ENCODE assay signal across 8 cellular contexts in genomic region chr3:28348637-28349396, GRCh38. TPM values are rescaled to one million over a fixed set of nuclear protein-coding genes. Genes with fewer than 3 reads are reported as not detected.
DNase-seq lines count a peak whose midpoint lies in the region; ATAC-seq and TF ChIP-seq lines count a peak whose summit lies in the region.

A gene with protein sequence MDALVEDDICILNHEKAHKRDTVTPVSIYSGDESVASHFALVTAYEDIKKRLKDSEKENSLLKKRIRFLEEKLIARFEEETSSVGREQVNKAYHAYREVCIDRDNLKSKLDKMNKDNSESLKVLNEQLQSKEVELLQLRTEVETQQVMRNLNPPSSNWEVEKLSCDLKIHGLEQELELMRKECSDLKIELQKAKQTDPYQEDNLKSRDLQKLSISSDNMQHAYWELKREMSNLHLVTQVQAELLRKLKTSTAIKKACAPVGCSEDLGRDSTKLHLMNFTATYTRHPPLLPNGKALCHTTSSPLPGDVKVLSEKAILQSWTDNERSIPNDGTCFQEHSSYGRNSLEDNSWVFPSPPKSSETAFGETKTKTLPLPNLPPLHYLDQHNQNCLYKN (minus strand): TSS chr3:28348824. CDS start chr3:28340617, 8,207 bp downstream.
Gene ZCWPW2, plus strand, starts transcription at chr3:28348721. Its CDS starts 64,348 bp downstream, at chr3:28413069.

- peak within 1 kb of the TSS; percentile 92 for H2AFZ ChIP-seq in mammary epithelial cell (ENCODE audit: low read depth, low read length)
- peak within 1 kb of the TSS; percentile 79 for H2AFZ ChIP-seq in smooth muscle cell (ENCODE audit: low read depth)

- H3F3A ChIP-seq in smooth muscle cell (ENCODE audit: low read depth) = no peaks in the 10 kb centered on the region

- H3K36me3 ChIP-seq in mammary epithelial cell (ENCODE audit: insufficient read depth, low read length) (no peaks in the 10 kb centered on the region), smooth muscle cell (ENCODE audit: low read depth) (peaks cover 6% of the 10 kb centered on the region)

- in situ Hi-C loops in mammary epithelial cell (cut with MboI; ENCODE audit: low sequenced_read_pairs in 2 of 2) = no loop called here

- H3K79me2 ChIP-seq in mammary epithelial cell (ENCODE audit: insufficient read depth, low read length) (peaks cover 66% of the 10 kb centered on the region), smooth muscle cell (ENCODE audit: low read depth) (peaks cover 57% of the 10 kb centered on the region)

- CTCF ChIA-PET in AG04449 (lab: Yijun Ruan, JAX) (interaction anchor here (1.2 to 1.5 kb wide), 4 partner anchors 10 to 28 kb away, joined by 3 to 7 read pairs (median 4); no protein-coding TSS in a partner anchor), mammary epithelial cell (lab: Charles Lee; ENCODE audit: low non-redundant PET) (no interaction called here)

- H3K27ac ChIP-seq in VCaP (peak within 1 kb of the TSS; percentile 97), mammary epithelial cell (ENCODE audit: insufficient read depth, low read depth, low read length) (peak within 1 kb of the TSS; percentile 99), smooth muscle cell (ENCODE audit: low read depth) (peak within 1 kb of the TSS; percentile 100)

- H3K9ac ChIP-seq in mammary epithelial cell (ENCODE audit: insufficient read depth, low read length) (peak within 1 kb of the TSS; percentile 100), smooth muscle cell (ENCODE audit: low read depth) (peak within 1 kb of the TSS; percentile 99)

- H3K4me2 ChIP-seq in mammary epithelial cell (ENCODE audit: insufficient read depth, low read depth, low read length) (peak within 1 kb of the TSS; percentile 79), smooth muscle cell (peak within 1 kb of the TSS; percentile 86)

- intact Hi-C loops in mammary epithelial cell (cut with micrococcal nuclease) = loop anchor here (5.0 kb wide), 1 partner anchor 297 kb away; no protein-coding TSS in a partner anchor

- no peaks in the 10 kb centered on the region for H4K20me1 ChIP-seq in mammary epithelial cell (ENCODE audit: insufficient read depth, low read length)
- peaks cover 8% of the 10 kb centered on the region for H4K20me1 ChIP-seq in smooth muscle cell (ENCODE audit: low read depth)

- peaks cover 3% of the 10 kb centered on the region for H3K4me1 ChIP-seq in mammary epithelial cell (ENCODE audit: insufficient read depth, low read length)
- H3K4me1 ChIP-seq in smooth muscle cell (ENCODE audit: low read depth) = peaks cover 10% of the 10 kb centered on the region

- dilution Hi-C loops in mammary epithelial cell (cut with HindIII; ENCODE audit: low sequenced_read_pairs) = no loop called here

- TF ChIP-seq CTCF in AG04449 (IDR thresholded peaks at IDR 0.05; ENCODE audit: insufficient read depth, low read length, missing control alignments) (peak; percentile 20), VCaP (conservative IDR thresholded peaks at IDR 0.05) (no peak; the same call in 1 of the 2 replicates), mammary epithelial cell (conservative IDR thresholded peaks at IDR 0.05 in 1 of 2, IDR thresholded peaks at IDR 0.05 in 1 of 2; ENCODE audit: extremely low read depth in 1 of 2, insufficient read depth in 1 of 2, low read depth in 1 of 2, low read length in 2 of 2) (peak in 1 of 2 donors; percentile 31), smooth muscle cell (IDR thresholded peaks at IDR 0.05; ENCODE audit: borderline replicate concordance, insufficient read depth, poor library complexity, severe bottlenecking) (no peak)

- peak; percentile 91 for ATAC-seq in GM18868 (IDR thresholded peaks at IDR 0.05; ENCODE audit: unreplicated experiment)
- ATAC-seq in HG03108 (IDR thresholded peaks at IDR 0.05; ENCODE audit: unreplicated experiment) = peak; percentile 90

- peak within 1 kb of the TSS; percentile 92 for H3K4me3 ChIP-seq in AG04449 (ENCODE audit: low read depth, low read length)
- peak within 1 kb of the TSS; percentile 69 to 91 (median 72) for H3K4me3 ChIP-seq in mammary epithelial cell (replicated peaks in 1 of 3; ENCODE audit: insufficient read depth in 1 of 3, low read depth in 2 of 3, low read length in 3 of 3)
- peak within 1 kb of the TSS; percentile 86 for H3K4me3 ChIP-seq in smooth muscle cell

- H3K27me3 ChIP-seq in mammary epithelial cell (ENCODE audit: insufficient read depth, low read length) = no peaks in the 10 kb centered on the region
- no peaks in the 10 kb centered on the region for H3K27me3 ChIP-seq in smooth muscle cell (ENCODE audit: low read depth)

- 0% methylated on average over 11 of the region's 79 CpGs for WGBS in mammary epithelial cell (ENCODE audit: low coverage, missing lambda C conversion rate)
- under 1% methylated on average over 59 of the region's 79 CpGs for WGBS in smooth muscle cell (ENCODE audit: low lambda C conversion rate)

- BruUV-seq in mammary epithelial cell (replicated peaks; lab: Mats Ljungman, UMichigan) = no TSS peak

- POLR2A ChIA-PET in AG04449 (lab: Yijun Ruan, JAX) = interaction anchor here (0.6 to 1.2 kb wide), 4 partner anchors 9 to 1022 kb away, joined by 3 read pairs; no protein-coding TSS in a partner anchor

- H3K9me3 ChIP-seq in mammary epithelial cell (replicated peaks; ENCODE audit: insufficient read depth, low read length) (no peaks in the 10 kb centered on the region), smooth muscle cell (replicated peaks; ENCODE audit: low read depth) (peaks cover 4% of the 10 kb centered on the region)

- DNase-seq in AG04449 (ENCODE audit: low read depth, low spot score) = peak; percentile 71
- DNase-seq in NCI-H2171 treated with DMSO at 0.1 percent for 48 hours (lab: John Stamatoyannopoulos, UW) = peak; percentile 87
- DNase-seq in mammary epithelial cell = peak; percentile 94
- peak; percentile 83 for DNase-seq in iPS-NIHi11 (ENCODE audit: low spot score)
- peak; percentile 90 for DNase-seq in smooth muscle cell (lab: John Stamatoyannopoulos, UW; ENCODE audit: unreplicated experiment)

RNA-seq across cellular contexts. Expression of the first gene that starts in this region (rescaled TPM):
- total RNA-seq in mammary epithelial cell (10 to 100 TPM; 77.2 to 80.8 TPM), smooth muscle cell (44.7 and 93.3 TPM in 2 replicates)
- polyA plus RNA-seq in mammary epithelial cell (54.8 TPM), smooth muscle cell (53.1 and 55.3 TPM in 2 replicates)
- polyA minus RNA-seq in mammary epithelial cell = 8.0 TPM

RNA-seq across cellular contexts. Expression of gene ZCWPW2, which starts in this region (rescaled TPM):
- under 1 TPM in 1 of 2 donors, not detected in 1; 0.17 TPM for total RNA-seq in mammary epithelial cell
- polyA plus RNA-seq in mammary epithelial cell = 0.11 TPM
- not detected for polyA minus RNA-seq in mammary epithelial cell
- total RNA-seq in smooth muscle cell = 0.81 and 7.0 TPM in 2 replicates
- polyA plus RNA-seq in smooth muscle cell = 0.74 and 2.2 TPM in 2 replicates

Comparison
In these comparisons a context has a peak if more than half of its experiments do, and no peak if none do; other contexts are left out.
1. Peak in every context shown above with its lines: DNase-seq, ATAC-seq, H3K4me3 ChIP-seq and H3K27ac ChIP-seq.